In genomic region chr12:131097247-131098177, GRCh38 we compare ENCODE assay signal across 16 cellular contexts.
A peak's percentile ranks its signal among the peaks of the same experiment; 100 is the strongest.
DNase-seq lines count a peak whose midpoint lies in the region; ATAC-seq and TF ChIP-seq lines count a peak whose summit lies in the region.
"Had no signal": no experiment of that assay in that cellular context is flagged by ENCODE, and none has a peak within 500 bp of the region (broad histone marks: within the 10 kb centered on the region; RNA-seq: fewer than 3 reads in every experiment).

No MANE protein-coding gene starts in this region.

- no peak overlapping the region for H3K27ac Mint-ChIP-seq in osteocyte (ENCODE audit: unreplicated experiment)
- H3K27ac Mint-ChIP-seq: activated T-helper 17 cell treated with anti-CD3 and anti-CD28 coated beads, Interleukin-2, amount 50 U/mL, for 72 hours; mesothelial cell of epicardium; stimulated activated effector memory CD8-positive, alpha-beta T cell treated with anti-CD3 and anti-CD28 coated beads, Interleukin-12 subunit alpha, Interleukin-12 subunit beta, amount 100 ng/mL, for 72 hours had no signal

- H3K4me1 Mint-ChIP-seq in osteocyte (ENCODE audit: unreplicated experiment), result peaks cover 2% of the 10 kb centered on the region
- H3K4me1 Mint-ChIP-seq: mesothelial cell of epicardium had no signal

- no peaks in the 10 kb centered on the region for H3K27me3 Mint-ChIP-seq in osteocyte (ENCODE audit: unreplicated experiment)

- no peak overlapping the region for H3K4me3 ChIP-seq in BE2C (ENCODE audit: low read depth, low read length)
- H3K4me3 ChIP-seq: skin epidermis had no signal

- peak; percentile 30 for DNase-seq in BE2C
- peak; percentile 18 for DNase-seq in NCI-H1105 treated with DMSO at 0.1 percent for 48 hours (lab: John Stamatoyannopoulos, UW)
- peak; percentile 72 for DNase-seq in Right ventricle myocardium superior
- peak; percentile 81 for DNase-seq in osteocyte (ENCODE audit: extremely low spot score, unreplicated experiment)
- DNase-seq in SIG-M5 treated with dmso at 0.1 percent for 504 hours (lab: John Stamatoyannopoulos, UW; ENCODE audit: unreplicated experiment), result no peak
- no peak for DNase-seq in SHP77 (lab: John Stamatoyannopoulos, UW)
- no peak for DNase-seq in COR-L47 (lab: John Stamatoyannopoulos, UW)
- DNase-seq in NCI-H128 (lab: John Stamatoyannopoulos, UW; ENCODE audit: unreplicated experiment), result no peak
- DNase-seq: activated CD4-positive, alpha-beta T cell treated with anti-CD3 and anti-CD28 coated beads, Interleukin-2, amount 50 U/mL, for 1 hour; erythroblast; HCEC 1CT; NCI-H2081 had no signal

- no peaks in the 10 kb centered on the region for H3K9me3 Mint-ChIP-seq in osteocyte (ENCODE audit: unreplicated experiment)
- H3K9me3 Mint-ChIP-seq: activated T-helper 17 cell treated with anti-CD3 and anti-CD28 coated beads, Interleukin-2, amount 50 U/mL, for 72 hours; mesothelial cell of epicardium; stimulated activated effector memory CD8-positive, alpha-beta T cell treated with anti-CD3 and anti-CD28 coated beads, Interleukin-12 subunit alpha, Interleukin-12 subunit beta, amount 100 ng/mL, for 72 hours had no signal

- H3K9me3 ChIP-seq in BE2C, result 0 out of 2 replicates have a peak, but pooled peaks cover 2% of the 10 kb centered on the region

- ATAC-seq in Right ventricle myocardium superior (ENCODE audit: poor library complexity), result peak; percentile 73
- ATAC-seq: activated T-helper 17 cell treated with anti-CD3 and anti-CD28 coated beads, Interleukin-2, amount 50 U/mL, for 72 hours; stimulated activated effector memory CD8-positive, alpha-beta T cell treated with anti-CD3 and anti-CD28 coated beads, Interleukin-12 subunit alpha, Interleukin-12 subunit beta, amount 100 ng/mL, for 72 hours had no signal

- H3K4me3 Mint-ChIP-seq in osteocyte (ENCODE audit: unreplicated experiment), result no peak overlapping the region
- H3K4me3 Mint-ChIP-seq: activated T-helper 17 cell treated with anti-CD3 and anti-CD28 coated beads, Interleukin-2, amount 50 U/mL, for 72 hours; mesothelial cell of epicardium; stimulated activated effector memory CD8-positive, alpha-beta T cell treated with anti-CD3 and anti-CD28 coated beads, Interleukin-12 subunit alpha, Interleukin-12 subunit beta, amount 100 ng/mL, for 72 hours had no signal

- intact Hi-C loops in Right ventricle myocardium superior (cut with DNase I), result no loop called here

- H3K27me3 ChIP-seq in BE2C, result 0 out of 2 replicates have a peak, but pooled peaks cover 5% of the 10 kb centered on the region

- no peak for TF ChIP-seq CTCF in BE2C (IDR thresholded peaks at IDR 0.05; ENCODE audit: low read depth, low read length)
- TF ChIP-seq CTCF in osteocyte (IDR thresholded peaks at IDR 0.05), result no peak

- no peaks in the 10 kb centered on the region for H3K36me3 ChIP-seq in BE2C

- no peaks in the 10 kb centered on the region for H3K36me3 Mint-ChIP-seq in osteocyte (ENCODE audit: unreplicated experiment)
- H3K36me3 Mint-ChIP-seq: mesothelial cell of epicardium had no signal

- H3K4me1 ChIP-seq in BE2C, result no peaks in the 10 kb centered on the region; the same call in 1 of the 2 replicates

Comparison
In these comparisons a context has a peak if more than half of its experiments do, and no peak if none do; other contexts are left out.
1. DNase-seq: peak in BE2C (single experiment), NCI-H1105 treated with DMSO at 0.1 percent for 48 hours (single experiment), Right ventricle myocardium superior (single experiment) and osteocyte (single experiment); none in SIG-M5 treated with dmso at 0.1 percent for 504 hours (single experiment), SHP77 (0 of 2), COR-L47 (single experiment) and NCI-H128 (single experiment).